In genomic region chr6:45479834-45480696, GRCh38 we compare ENCODE assay signal across 8 cellular contexts.
A peak's percentile ranks its signal among the peaks of the same experiment; 100 is the strongest.
DNase-seq lines count a peak whose midpoint lies in the region; ATAC-seq lines count a peak whose summit lies in the region.

No MANE protein-coding gene starts in this region.

- ATAC-seq in GM21528 (IDR thresholded peaks at IDR 0.05; ENCODE audit: low FRiP score, unreplicated experiment), result peak; percentile 81

- peak; percentile 85 for DNase-seq in GF-D8 (lab: John Stamatoyannopoulos, UW)
- peak; percentile 55 for DNase-seq in LHCN-M2 (ENCODE audit: low read depth)
- DNase-seq in inferior parietal cortex (ENCODE audit: extremely low spot score), result peak; percentile 38
- no peak for DNase-seq in cerebellar cortex (ENCODE audit: low spot score)
- DNase-seq in NCI-H345 (lab: John Stamatoyannopoulos, UW), result no peak
- no peak for DNase-seq in stimulated activated CD4-positive, alpha-beta T cell treated with anti-CD3 and anti-CD28 coated beads, Interleukin-4, amount 100 ng/mL, for 4 hours
- DNase-seq in NCI-H2081 treated with DMSO at 0.1 percent for 48 hours (lab: John Stamatoyannopoulos, UW), result no peak

Comparison
In these comparisons a context has a peak if more than half of its experiments do, and no peak if none do; other contexts are left out.
1. DNase-seq: peak in GF-D8 (single experiment), LHCN-M2 (single experiment) and inferior parietal cortex (single experiment); none in cerebellar cortex (single experiment), NCI-H345 (single experiment), stimulated activated CD4-positive, alpha-beta T cell treated with anti-CD3 and anti-CD28 coated beads, Interleukin-4, amount 100 ng/mL, for 4 hours (0 of 2) and NCI-H2081 treated with DMSO at 0.1 percent for 48 hours (single experiment).